In the genomic region with DNA sequence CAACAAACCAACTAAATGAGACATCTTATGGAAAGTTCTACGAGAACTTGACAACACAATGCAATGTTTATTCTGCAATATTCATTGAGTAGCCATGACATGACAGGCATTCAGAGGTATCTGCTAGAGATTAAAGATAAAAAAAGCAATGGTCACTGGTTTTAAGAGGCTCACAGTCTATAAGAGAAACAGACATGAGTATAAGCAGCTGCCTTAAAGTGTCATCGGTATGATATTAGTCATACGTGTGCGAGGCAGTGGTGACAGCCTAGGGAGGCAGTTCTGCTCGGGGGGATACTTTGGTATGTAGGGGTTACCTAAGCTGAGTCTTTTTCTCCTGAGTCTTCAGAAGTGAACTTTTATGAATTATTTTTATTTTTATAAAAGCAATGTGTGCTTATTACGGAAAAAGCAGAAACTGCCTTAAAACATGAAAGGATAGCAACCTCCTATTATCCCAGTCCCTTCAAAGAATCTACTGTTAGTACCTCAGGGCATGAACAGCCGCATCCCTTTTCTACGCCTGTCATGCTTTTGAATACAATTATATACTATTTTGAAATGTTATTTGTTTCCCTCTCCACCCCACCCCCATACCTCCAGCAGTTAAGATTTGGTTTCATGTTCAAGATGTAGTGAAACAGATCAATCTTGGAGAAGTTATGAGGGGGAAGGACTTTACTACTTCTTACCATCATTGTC, we compare ENCODE assay signal across 1 cellular context.
TF ChIP-seq lines count a peak whose summit lies in the region.

No MANE protein-coding gene starts in this region.

TF ChIP-seq in SK-N-SH, 30 proteins besides CTCF, POLR2A, EP300 and RAD21:
- TF ChIP-seq NFIC (IDR thresholded peaks at IDR 0.05; ENCODE audit: borderline replicate concordance) (peak; percentile 71; the same call in 1 of the 2 replicates), TCF12 (IDR thresholded peaks at IDR 0.05) (peak; percentile 100), FOXM1 (IDR thresholded peaks at IDR 0.05; ENCODE audit: low read depth) (peak; percentile 83; the same call in 1 of the 2 replicates), SIN3A (IDR thresholded peaks at IDR 0.05; ENCODE audit: borderline replicate concordance, low read depth, low read length) (peak; percentile 91), YY1 (IDR thresholded peaks at IDR 0.05; ENCODE audit: low read depth) (0 out of 2 replicates have a peak, but pooled peaks have one; percentile 18), TAF1 (IDR thresholded peaks at IDR 0.05; ENCODE audit: borderline replicate concordance, low read depth, low read length) (0 out of 2 replicates have a peak, but pooled peaks have one; percentile 14), GATA2 (CRISPR knock-in tag; IDR thresholded peaks at IDR 0.05) (peak; percentile 72), FOSL2 (IDR thresholded peaks at IDR 0.05; ENCODE audit: borderline replicate concordance, low read depth) (peak; percentile 95), CHD2 (IDR thresholded peaks at IDR 0.05; ENCODE audit: low read length, partially characterized antibody) (no peak), TEAD4 (IDR thresholded peaks at IDR 0.05; ENCODE audit: borderline replicate concordance, insufficient read depth) (peak; percentile 95), MAX (IDR thresholded peaks at IDR 0.05; ENCODE audit: low read depth) (peak; percentile 74; the same call in 1 of the 2 replicates), IRF3 (IDR thresholded peaks at IDR 0.05; ENCODE audit: low read depth, low read length) (no peak), POLR2AphosphoS5 (IDR thresholded peaks at IDR 0.05; ENCODE audit: low read depth, low read length) (peak; percentile 95), NRF1 (IDR thresholded peaks at IDR 0.05; ENCODE audit: low read depth, low read length) (no peak), SMC3 (IDR thresholded peaks at IDR 0.05; ENCODE audit: low read depth, low read length) (no peak), JUND (IDR thresholded peaks at IDR 0.05) (peak; percentile 98), EZH2phosphoT487 (IDR thresholded peaks at IDR 0.05; ENCODE audit: borderline replicate concordance, low read depth) (no peak), RCOR1 (IDR thresholded peaks at IDR 0.05; ENCODE audit: low read length) (no peak; the same call in 1 of the 2 replicates)
- TF ChIP-seq, protein P1, sequence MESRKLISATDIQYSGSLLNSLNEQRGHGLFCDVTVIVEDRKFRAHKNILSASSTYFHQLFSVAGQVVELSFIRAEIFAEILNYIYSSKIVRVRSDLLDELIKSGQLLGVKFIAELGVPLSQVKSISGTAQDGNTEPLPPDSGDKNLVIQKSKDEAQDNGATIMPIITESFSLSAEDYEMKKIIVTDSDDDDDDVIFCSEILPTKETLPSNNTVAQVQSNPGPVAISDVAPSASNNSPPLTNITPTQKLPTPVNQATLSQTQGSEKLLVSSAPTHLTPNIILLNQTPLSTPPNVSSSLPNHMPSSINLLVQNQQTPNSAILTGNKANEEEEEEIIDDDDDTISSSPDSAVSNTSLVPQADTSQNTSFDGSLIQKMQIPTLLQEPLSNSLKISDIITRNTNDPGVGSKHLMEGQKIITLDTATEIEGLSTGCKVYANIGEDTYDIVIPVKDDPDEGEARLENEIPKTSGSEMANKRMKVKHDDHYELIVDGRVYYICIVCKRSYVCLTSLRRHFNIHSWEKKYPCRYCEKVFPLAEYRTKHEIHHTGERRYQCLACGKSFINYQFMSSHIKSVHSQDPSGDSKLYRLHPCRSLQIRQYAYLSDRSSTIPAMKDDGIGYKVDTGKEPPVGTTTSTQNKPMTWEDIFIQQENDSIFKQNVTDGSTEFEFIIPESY (IDR thresholded peaks at IDR 0.05; ENCODE audit: borderline replicate concordance, low read depth) = peak; percentile 75; the same call in 1 of the 2 replicates
- TF ChIP-seq, protein P2, sequence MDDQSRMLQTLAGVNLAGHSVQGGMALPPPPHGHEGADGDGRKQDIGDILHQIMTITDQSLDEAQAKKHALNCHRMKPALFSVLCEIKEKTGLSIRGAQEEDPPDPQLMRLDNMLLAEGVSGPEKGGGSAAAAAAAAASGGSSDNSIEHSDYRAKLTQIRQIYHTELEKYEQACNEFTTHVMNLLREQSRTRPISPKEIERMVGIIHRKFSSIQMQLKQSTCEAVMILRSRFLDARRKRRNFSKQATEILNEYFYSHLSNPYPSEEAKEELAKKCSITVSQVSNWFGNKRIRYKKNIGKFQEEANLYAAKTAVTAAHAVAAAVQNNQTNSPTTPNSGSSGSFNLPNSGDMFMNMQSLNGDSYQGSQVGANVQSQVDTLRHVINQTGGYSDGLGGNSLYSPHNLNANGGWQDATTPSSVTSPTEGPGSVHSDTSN (IDR thresholded peaks at IDR 0.05) = peak; percentile 98
